ENCODE assay signal across 1 cellular context in the genomic region with DNA sequence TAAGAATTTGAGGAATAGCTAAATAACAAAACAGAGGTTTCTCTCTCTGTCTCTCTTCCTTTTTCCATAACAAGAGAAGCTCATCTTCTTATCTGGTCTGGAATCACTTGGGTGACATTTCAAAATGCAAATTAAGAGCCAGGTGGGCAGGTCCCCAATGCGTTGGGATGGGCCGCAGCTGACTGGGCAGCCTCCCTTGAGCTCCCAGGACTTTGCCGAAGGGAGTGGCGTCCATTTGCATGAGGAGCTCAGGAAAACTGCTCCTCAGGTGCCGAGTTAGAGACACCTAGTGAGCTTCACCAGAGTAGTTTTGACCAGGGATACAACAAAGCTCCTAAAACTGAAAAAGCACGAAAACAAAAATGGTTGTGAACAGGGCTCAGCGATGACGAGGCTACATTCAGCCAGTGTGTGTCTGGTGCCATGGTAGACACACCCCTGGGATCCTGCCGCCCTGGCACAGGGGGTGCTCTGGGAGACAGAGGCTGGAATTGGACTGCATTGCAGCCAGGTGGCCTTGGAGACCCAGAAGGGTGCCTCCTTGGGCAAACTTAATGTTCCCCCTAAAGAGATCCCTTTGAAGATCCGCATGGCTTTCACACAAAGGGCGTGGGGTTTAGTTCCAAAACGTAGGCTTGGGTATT.
TF ChIP-seq lines count a peak whose summit lies in the region.

No MANE protein-coding gene starts in this region.

TF ChIP-seq in WTC11, 78 proteins besides CTCF, POLR2A, EP300 and RAD21:
- no peak for TF ChIP-seq MYBL2 (CRISPR knock-in tag; IDR thresholded peaks at IDR 0.05)
- TF ChIP-seq TP53 (CRISPR knock-in tag; IDR thresholded peaks at IDR 0.05), result no peak
- no peak for TF ChIP-seq GABPB1 (CRISPR knock-in tag; IDR thresholded peaks at IDR 0.05)
- no peak for TF ChIP-seq IRF2 (CRISPR knock-in tag; IDR thresholded peaks at IDR 0.05; ENCODE audit: borderline replicate concordance, low read depth)
- no peak for TF ChIP-seq NR2C2 (CRISPR knock-in tag; IDR thresholded peaks at IDR 0.05)
- no peak for TF ChIP-seq NR3C1 (CRISPR knock-in tag; conservative IDR thresholded peaks at IDR 0.05; ENCODE audit: low read depth)
- TF ChIP-seq, protein P1, sequence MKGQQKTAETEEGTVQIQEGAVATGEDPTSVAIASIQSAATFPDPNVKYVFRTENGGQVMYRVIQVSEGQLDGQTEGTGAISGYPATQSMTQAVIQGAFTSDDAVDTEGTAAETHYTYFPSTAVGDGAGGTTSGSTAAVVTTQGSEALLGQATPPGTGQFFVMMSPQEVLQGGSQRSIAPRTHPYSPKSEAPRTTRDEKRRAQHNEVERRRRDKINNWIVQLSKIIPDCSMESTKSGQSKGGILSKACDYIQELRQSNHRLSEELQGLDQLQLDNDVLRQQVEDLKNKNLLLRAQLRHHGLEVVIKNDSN (CRISPR knock-in tag; IDR thresholded peaks at IDR 0.05), result no peak
- no peak for TF ChIP-seq ZNF532 (CRISPR knock-in tag; IDR thresholded peaks at IDR 0.05; ENCODE audit: borderline replicate concordance)
- no peak for TF ChIP-seq GTF2I (CRISPR knock-in tag; conservative IDR thresholded peaks at IDR 0.05)
- TF ChIP-seq CBFB (CRISPR knock-in tag; IDR thresholded peaks at IDR 0.05; ENCODE audit: low read depth), result no peak
- no peak for TF ChIP-seq PRRX2 (CRISPR knock-in tag; IDR thresholded peaks at IDR 0.05)
